8 cellular contexts compared by ENCODE assay signal in genomic region chr15:64460737-64461576, GRCh38. TPM values are rescaled to one million over a fixed set of nuclear protein-coding genes. Genes with fewer than 3 reads are reported as not detected.
A peak's percentile ranks its signal among the peaks of the same experiment; 100 is the strongest.
DNase-seq lines count a peak whose midpoint lies in the region; ATAC-seq, FAIRE-seq and TF ChIP-seq lines count a peak whose summit lies in the region.

No MANE protein-coding gene starts in this region.

- H3K36me3 Mint-ChIP-seq in CD4-positive, alpha-beta memory T cell = peaks cover 6 to 15% of the 10 kb centered on the region in 2 donors
- H3K36me3 Mint-ChIP-seq in activated CD8-positive, alpha-beta T cell treated with anti-CD3 and anti-CD28 coated beads, Interleukin-2, amount 10 ng/mL, durations not matched to agents 7 days and 5 days (ENCODE audit: low read depth) = peaks cover 27% of the 10 kb centered on the region
- no peaks in the 10 kb centered on the region for H3K36me3 Mint-ChIP-seq in memory B cell
- peaks cover 24% of the 10 kb centered on the region for H3K36me3 Mint-ChIP-seq in stimulated activated effector memory CD8-positive, alpha-beta T cell treated with anti-CD3 and anti-CD28 coated beads, Interleukin-12 subunit alpha, Interleukin-12 subunit beta, amount 100 ng/mL, for 72 hours

- H2BK20ac ChIP-seq in H1 (ENCODE audit: low read length) = no peak overlapping the region

- peaks cover 0 to 1% (median 0%) of the 10 kb centered on the region in 8 donors for H3K9me3 Mint-ChIP-seq in CD4-positive, alpha-beta memory T cell
- H3K9me3 Mint-ChIP-seq in activated CD8-positive, alpha-beta T cell treated with anti-CD3 and anti-CD28 coated beads, Interleukin-2, amount 10 ng/mL, durations not matched to agents 7 days and 5 days (ENCODE audit: insufficient read depth) = no peaks in the 10 kb centered on the region
- H3K9me3 Mint-ChIP-seq in memory B cell = no peaks in the 10 kb centered on the region
- H3K9me3 Mint-ChIP-seq in stimulated activated effector memory CD8-positive, alpha-beta T cell treated with anti-CD3 and anti-CD28 coated beads, Interleukin-12 subunit alpha, Interleukin-12 subunit beta, amount 100 ng/mL, for 72 hours = no peaks in the 10 kb centered on the region

- no peak overlapping the region for H2BK120ac ChIP-seq in H1 (replicated peaks; ENCODE audit: low read depth, low read length)

- 2% methylated on average over 6 of the region's 54 CpGs; no CpG with 5 or more reads in 1 of the 2 experiments for WGBS in H1 (ENCODE audit: extremely low coverage in 1 of 2, insufficient coverage in 1 of 2, insufficient read length in 1 of 2, insufficient replicate concordance in 2 of 2, low coverage in 1 of 2, low lambda C conversion rate in 2 of 2, missing lambda C conversion rate in 1 of 2), 2 experiments

- H3K4me2 ChIP-seq in H1 (ENCODE audit: insufficient read depth in 1 of 2, low read depth in 2 of 2, low read length in 2 of 2) = peak overlapping the region; percentile 88 to 91

- H3K23me2 ChIP-seq in H1 (ENCODE audit: low read depth, low read length) = peaks cover 6% of the 10 kb centered on the region

- H3K9ac ChIP-seq in H1 (replicated peaks in 1 of 4; ENCODE audit: extremely low read depth in 1 of 4, low read depth in 3 of 4, low read length in 3 of 4) = peak overlapping the region; percentile 73 to 90 (median 82)

- H3K4me3 ChIP-seq in CD4-positive, alpha-beta memory T cell (ENCODE audit: low read length in 2 of 2) = peak overlapping the region; percentile 49 to 72
- H3K4me3 ChIP-seq in H1 (ENCODE audit: extremely low read depth in 1 of 4, insufficient read depth in 2 of 4, low read depth in 3 of 4, low read length in 4 of 4) = peak overlapping the region; percentile 84 to 93 (median 91)

- no peak overlapping the region for H3K23ac ChIP-seq in H1 (ENCODE audit: insufficient read length)

- peak overlapping the region; percentile 64; the same call in 1 of the 2 replicates for H3K18ac ChIP-seq in H1 (ENCODE audit: extremely low read depth, low read length)

- CTCF ChIA-PET in CD4-positive, alpha-beta memory T cell (lab: Charles Lee; ENCODE audit: partially characterized antibody) = interaction anchor here (1.5 to 1.9 kb wide), 3 partner anchors 33 to 192 kb away, joined by 4 to 11 read pairs (median 5); partner anchors contain the start of gene TRIP4
- CTCF ChIA-PET in activated CD8-positive, alpha-beta T cell treated with anti-CD3 and anti-CD28 coated beads, Interleukin-2, amount 10 ng/mL, durations not matched to agents 7 days and 5 days (lab: Charles Lee) = interaction anchor here (0.7 to 2.4 kb wide), 8 partner anchors 11 to 193 kb away, joined by 3 to 12 read pairs (median 5); no protein-coding TSS in a partner anchor
- CTCF ChIA-PET in H1 (lab: Charles Lee; ENCODE audit: partially characterized antibody) = interaction anchor here (0.7 to 1.6 kb wide), 8 partner anchors 17 to 223 kb away, joined by 3 to 5 read pairs (median 4); no protein-coding TSS in a partner anchor

- peak overlapping the region; percentile 75 to 96 (median 92) for H3K27ac Mint-ChIP-seq in CD4-positive, alpha-beta memory T cell
- H3K27ac Mint-ChIP-seq in activated CD8-positive, alpha-beta T cell treated with anti-CD3 and anti-CD28 coated beads, Interleukin-2, amount 10 ng/mL, durations not matched to agents 7 days and 5 days = peak overlapping the region; percentile 85
- peak overlapping the region; percentile 14 for H3K27ac Mint-ChIP-seq in memory B cell
- peak overlapping the region; percentile 93 for H3K27ac Mint-ChIP-seq in stimulated activated effector memory CD8-positive, alpha-beta T cell treated with anti-CD3 and anti-CD28 coated beads, Interleukin-12 subunit alpha, Interleukin-12 subunit beta, amount 100 ng/mL, for 72 hours

- no peak overlapping the region for H3K14ac ChIP-seq in H1 (ENCODE audit: insufficient read length)

- FAIRE-seq in H1 (lab: Jason Lieb, UNC) = no peak

- ATAC-seq in GM21825 (IDR thresholded peaks at IDR 0.05; ENCODE audit: unreplicated experiment) (peak; percentile 20), memory B cell (ENCODE audit: low read depth) (peak; percentile 24), HG03460 (IDR thresholded peaks at IDR 0.05; ENCODE audit: unreplicated experiment) (no peak)
- peak; percentile 46 for ATAC-seq in activated CD8-positive, alpha-beta T cell treated with anti-CD3 and anti-CD28 coated beads, Interleukin-2, amount 10 ng/mL, durations not matched to agents 7 days and 5 days
- peak; percentile 55 for ATAC-seq in stimulated activated effector memory CD8-positive, alpha-beta T cell treated with anti-CD3 and anti-CD28 coated beads, Interleukin-12 subunit alpha, Interleukin-12 subunit beta, amount 100 ng/mL, for 72 hours

- peaks cover 18 to 49% of the 10 kb centered on the region in 2 experiments for H3K79me2 ChIP-seq in H1 (ENCODE audit: control insufficient read depth in 1 of 2, insufficient read depth in 2 of 2, low read length in 2 of 2)

- H3K56ac ChIP-seq in H1 (replicated peaks; ENCODE audit: insufficient read length, low read depth, low read length) = no peak overlapping the region

- H2AFZ ChIP-seq in H1 (ENCODE audit: low read length) = no peak overlapping the region

- no peak for TF ChIP-seq CTCF in H1 (IDR thresholded peaks at IDR 0.05; ENCODE audit: control extremely low read depth in 1 of 3, insufficient read depth in 1 of 3, low read depth in 1 of 3, low read length in 3 of 3)

- peak; percentile 33 to 46; a peak in 2 of 3 replicates for TF ChIP-seq POLR2A in H1 (IDR thresholded peaks at IDR 0.05; ENCODE audit: control extremely low read depth in 1 of 2, low read depth in 2 of 2, low read length in 2 of 2)

- peak; percentile 15 to 46 (median 33) for DNase-seq in CD4-positive, alpha-beta memory T cell
- DNase-seq in NCI-H526 (lab: John Stamatoyannopoulos, UW) = peak; percentile 66 to 75
- peak; percentile 52 for DNase-seq in activated CD8-positive, alpha-beta T cell treated with anti-CD3 and anti-CD28 coated beads, Interleukin-2, amount 10 ng/mL, durations not matched to agents 7 days and 5 days
- DNase-seq in H1 (ENCODE audit: low read depth in 1 of 2, low spot score in 2 of 2) = peak in 1 of 2 experiments; percentile 54
- peak in 1 of 2 donors; percentile 24 for DNase-seq in memory B cell (ENCODE audit: low spot score in 2 of 2)
- DNase-seq in stimulated activated effector memory CD8-positive, alpha-beta T cell treated with anti-CD3 and anti-CD28 coated beads, Interleukin-12 subunit alpha, Interleukin-12 subunit beta, amount 100 ng/mL, for 72 hours (ENCODE audit: low spot score in 2 of 2) = peak in 1 of 2 donors; percentile 73

- no peak overlapping the region for H4K91ac ChIP-seq in H1 (replicated peaks; ENCODE audit: insufficient read length, low read length)

- TF ChIP-seq EP300 in H1 (IDR thresholded peaks at IDR 0.05; ENCODE audit: borderline replicate concordance in 1 of 2, low read depth in 2 of 2, low read length in 2 of 2) = no peak

- H3K4ac ChIP-seq in H1 (replicated peaks; ENCODE audit: insufficient read length, low read depth, low read length) = no peak overlapping the region

- H3K9me3 ChIP-seq in CD4-positive, alpha-beta memory T cell (ENCODE audit: control insufficient read depth in 1 of 2, low read length in 2 of 2) = no peaks in the 10 kb centered on the region
- no peaks in the 10 kb centered on the region for H3K9me3 ChIP-seq in H1 (ENCODE audit: insufficient read depth in 2 of 2, low read depth in 1 of 2, low read length in 1 of 2)

- no peaks in the 10 kb centered on the region for H3K36me3 ChIP-seq in CD4-positive, alpha-beta memory T cell (ENCODE audit: insufficient read depth, low read length)
- H3K36me3 ChIP-seq in H1 (ENCODE audit: control insufficient read depth in 2 of 4, insufficient read depth in 4 of 4, low read length in 3 of 4) = no peaks in the 10 kb centered on the region

- H2BK15ac ChIP-seq in H1 (ENCODE audit: low read length) = no peak overlapping the region

- no peaks in the 10 kb centered on the region for H3K27me3 ChIP-seq in CD4-positive, alpha-beta memory T cell (ENCODE audit: insufficient read depth, low read length)
- no peaks in the 10 kb centered on the region for H3K27me3 ChIP-seq in H1 (replicated peaks in 1 of 4; ENCODE audit: control insufficient read depth in 3 of 4, extremely low read depth in 1 of 4, insufficient read depth in 3 of 4, low read length in 3 of 4)

- peaks cover 53% of the 10 kb centered on the region for H3K4me1 ChIP-seq in CD4-positive, alpha-beta memory T cell (ENCODE audit: insufficient read depth, low read length)
- peaks cover 0 to 14% (median 10%) of the 10 kb centered on the region in 4 experiments; a peak in 6 of 7 replicates for H3K4me1 ChIP-seq in H1 (replicated peaks in 1 of 4; ENCODE audit: control insufficient read depth in 3 of 4, insufficient read depth in 4 of 4, low read length in 3 of 4)

- H3K79me1 ChIP-seq in H1 (ENCODE audit: low read depth, low read length) = peaks cover 3% of the 10 kb centered on the region; the same call in 1 of the 2 replicates

- no peak for TF ChIP-seq RAD21 in H1 (IDR thresholded peaks at IDR 0.05 in 1 of 2, conservative IDR thresholded peaks at IDR 0.05 in 1 of 2; ENCODE audit: low read depth in 2 of 2, low read length in 2 of 2)

- peaks cover 4 to 12% of the 10 kb centered on the region in 2 experiments for H4K20me1 ChIP-seq in H1 (replicated peaks in 1 of 2; ENCODE audit: control insufficient read depth in 1 of 2, insufficient read depth in 2 of 2, low read length in 2 of 2)

- H3K4me1 Mint-ChIP-seq in CD4-positive, alpha-beta memory T cell = peaks cover 43 to 72% (median 56%) of the 10 kb centered on the region in 4 donors
- peaks cover 63% of the 10 kb centered on the region for H3K4me1 Mint-ChIP-seq in activated CD8-positive, alpha-beta T cell treated with anti-CD3 and anti-CD28 coated beads, Interleukin-2, amount 10 ng/mL, durations not matched to agents 7 days and 5 days (ENCODE audit: low read depth)
- H3K4me1 Mint-ChIP-seq in memory B cell = peaks cover 40% of the 10 kb centered on the region
- H3K4me1 Mint-ChIP-seq in stimulated activated effector memory CD8-positive, alpha-beta T cell treated with anti-CD3 and anti-CD28 coated beads, Interleukin-12 subunit alpha, Interleukin-12 subunit beta, amount 100 ng/mL, for 72 hours = peaks cover 36% of the 10 kb centered on the region

- H3K27me3 Mint-ChIP-seq in CD4-positive, alpha-beta memory T cell = no peaks in the 10 kb centered on the region
- no peaks in the 10 kb centered on the region for H3K27me3 Mint-ChIP-seq in activated CD8-positive, alpha-beta T cell treated with anti-CD3 and anti-CD28 coated beads, Interleukin-2, amount 10 ng/mL, durations not matched to agents 7 days and 5 days (ENCODE audit: low read depth)
- H3K27me3 Mint-ChIP-seq in memory B cell = no peaks in the 10 kb centered on the region

- peak overlapping the region; percentile 88 to 96 (median 94) for H3K4me3 Mint-ChIP-seq in CD4-positive, alpha-beta memory T cell
- peak overlapping the region; percentile 81 for H3K4me3 Mint-ChIP-seq in activated CD8-positive, alpha-beta T cell treated with anti-CD3 and anti-CD28 coated beads, Interleukin-2, amount 10 ng/mL, durations not matched to agents 7 days and 5 days
- H3K4me3 Mint-ChIP-seq in memory B cell = peak overlapping the region; percentile 89
- peak overlapping the region; percentile 79 for H3K4me3 Mint-ChIP-seq in stimulated activated effector memory CD8-positive, alpha-beta T cell treated with anti-CD3 and anti-CD28 coated beads, Interleukin-12 subunit alpha, Interleukin-12 subunit beta, amount 100 ng/mL, for 72 hours

- peak overlapping the region; percentile 53 for H2BK5ac ChIP-seq in H1 (ENCODE audit: low read depth, low read length)

- H2AK5ac ChIP-seq in H1 (ENCODE audit: low read depth, low read length) = peak overlapping the region; percentile 88; the same call in 1 of the 2 replicates

- H3K27ac ChIP-seq in CD4-positive, alpha-beta memory T cell (ENCODE audit: low read depth, low read length) = peak overlapping the region; percentile 60
- H3K27ac ChIP-seq in H1 (ENCODE audit: low read depth, low read length) = peak overlapping the region; percentile 58; the same call in 1 of the 2 replicates

- peak overlapping the region; percentile 59; the same call in 1 of the 2 replicates for H4K8ac ChIP-seq in H1 (ENCODE audit: extremely low read depth, insufficient read depth, low read length)

- intact Hi-C loops in CD4-positive, alpha-beta memory T cell (cut with micrococcal nuclease) = loop anchor here (1.0 to 2.0 kb wide), 3 partner anchors 31 to 74 kb away; partner anchors contain the start of gene TRIP4

- peak overlapping the region; percentile 4 for H4K5ac ChIP-seq in H1 (ENCODE audit: insufficient read length, low read depth, low read length)

- POLR2A ChIA-PET in CD4-positive, alpha-beta memory T cell (lab: Charles Lee; ENCODE audit: partially characterized antibody) = interaction anchor here (0.7 to 3.6 kb wide), 14 partner anchors 13 to 442 kb away, joined by 3 to 32 read pairs (median 4); partner anchors contain the start of gene TRIP4
- POLR2A ChIA-PET in activated CD8-positive, alpha-beta T cell treated with anti-CD3 and anti-CD28 coated beads, Interleukin-2, amount 10 ng/mL, durations not matched to agents 7 days and 5 days (lab: Charles Lee) = interaction anchor here (1.0 to 3.0 kb wide), 11 partner anchors 14 to 957 kb away, joined by 3 to 22 read pairs (median 6); partner anchors contain the start of genes TRIP4 and USP3
- POLR2A ChIA-PET in H1 (lab: Charles Lee; ENCODE audit: partially characterized antibody) = interaction anchor here (0.6 to 2.5 kb wide), 14 partner anchors 9 to 348 kb away, joined by 3 to 13 read pairs (median 4); partner anchors contain the start of gene TRIP4

- peak overlapping the region; percentile 78; the same call in 1 of the 2 replicates for H2BK12ac ChIP-seq in H1 (ENCODE audit: low read depth, low read length)

RNA-seq across cellular contexts. Expression of gene ZNF609, which starts 0.6 kb away (rescaled TPM):
- 10 to 100 TPM; 53.7 to 56.9 TPM for total RNA-seq in CD4-positive, alpha-beta memory T cell
- polyA plus RNA-seq in CD4-positive, alpha-beta memory T cell = 10 to 100 TPM in 1 of 2 donors, 1 to 10 TPM in 1; 1.4 to 16.5 TPM
- total RNA-seq in activated CD8-positive, alpha-beta T cell treated with anti-CD3 and anti-CD28 coated beads, Interleukin-2, amount 10 ng/mL, durations not matched to agents 7 days and 5 days = 10 to 100 TPM; 39.9 to 40.5 TPM
- total RNA-seq in H1 (2021; fragmentation: NEBNext Ultra II Directional; extraction: Animal tissue kit (Norgen Biotek cat#: 25700)) = 47.8 TPM in 2 replicates
- 15.5 and 17.4 TPM in 2 replicates for polyA plus RNA-seq in H1 (2011; rRNA removed)
- 15.1 TPM for polyA plus RNA-seq in H1 (2011; cell fraction: cytosol; rRNA removed)
- polyA plus RNA-seq in H1 (2011; cell fraction: nucleus; rRNA removed) = 23.1 TPM
- 25.1 to 29.2 TPM (median 26.5 TPM) in 4 replicates for polyA plus RNA-seq in H1 (2012, experiment 1 of 2)
- 6.3 TPM for polyA plus RNA-seq in H1 (2012, experiment 2 of 2)
- polyA plus RNA-seq in H1 (2013, experiment 1 of 2) = 16.8 TPM
- 16.7 TPM for polyA plus RNA-seq in H1 (2013, experiment 2 of 2)
- polyA minus RNA-seq in H1 (2011; rRNA and poly(A)+ RNA removed) = 87.4 and 92.4 TPM in 2 replicates
- 37.1 TPM for polyA minus RNA-seq in H1 (2011; cell fraction: cytosol; rRNA and poly(A)+ RNA removed)
- 30.7 TPM for polyA minus RNA-seq in H1 (2011; cell fraction: nucleus; rRNA and poly(A)+ RNA removed)

Comparison
In these comparisons a context has a peak if more than half of its experiments do, and no peak if none do; other contexts are left out.
1. H3K27ac Mint-ChIP-seq: peak in every context shown above with its lines; median percentile 93 in stimulated activated effector memory CD8-positive, alpha-beta T cell treated with anti-CD3 and anti-CD28 coated beads, Interleukin-12 subunit alpha, Interleukin-12 subunit beta, amount 100 ng/mL, for 72 hours; 92 in CD4-positive, alpha-beta memory T cell; 85 in activated CD8-positive, alpha-beta T cell treated with anti-CD3 and anti-CD28 coated beads, Interleukin-2, amount 10 ng/mL, durations not matched to agents 7 days and 5 days; 14 in memory B cell.